Comparison of ENCODE assay signal across 1 cellular context in the genomic region with DNA sequence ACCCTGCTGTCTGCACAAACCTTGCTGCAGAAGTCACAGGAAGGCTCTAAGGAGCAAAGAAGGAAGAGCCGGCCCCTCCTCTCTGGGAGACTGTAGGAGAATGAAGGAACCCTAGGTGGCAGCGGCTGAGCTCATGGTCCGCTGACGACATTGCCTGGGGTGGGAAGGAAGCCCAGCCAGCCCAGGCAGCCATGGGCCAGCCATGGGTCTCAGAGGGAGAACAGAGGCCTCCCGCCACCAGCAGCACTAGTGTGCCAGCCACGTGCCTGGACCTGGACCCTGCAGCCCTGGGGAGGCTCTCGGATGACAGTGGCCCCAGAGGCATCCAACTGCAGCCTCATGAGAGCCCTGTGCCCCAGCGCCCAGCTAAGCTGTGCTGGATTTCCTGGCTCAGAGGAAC.
A peak's percentile ranks its signal among the peaks of the same experiment; 100 is the strongest.
TF ChIP-seq lines count a peak whose summit lies in the region.

No MANE protein-coding gene starts in this region.

TF ChIP-seq in HepG2, 621 proteins besides CTCF, POLR2A, EP300 and RAD21 (continued from another document):
- TF ChIP-seq, protein P1, sequence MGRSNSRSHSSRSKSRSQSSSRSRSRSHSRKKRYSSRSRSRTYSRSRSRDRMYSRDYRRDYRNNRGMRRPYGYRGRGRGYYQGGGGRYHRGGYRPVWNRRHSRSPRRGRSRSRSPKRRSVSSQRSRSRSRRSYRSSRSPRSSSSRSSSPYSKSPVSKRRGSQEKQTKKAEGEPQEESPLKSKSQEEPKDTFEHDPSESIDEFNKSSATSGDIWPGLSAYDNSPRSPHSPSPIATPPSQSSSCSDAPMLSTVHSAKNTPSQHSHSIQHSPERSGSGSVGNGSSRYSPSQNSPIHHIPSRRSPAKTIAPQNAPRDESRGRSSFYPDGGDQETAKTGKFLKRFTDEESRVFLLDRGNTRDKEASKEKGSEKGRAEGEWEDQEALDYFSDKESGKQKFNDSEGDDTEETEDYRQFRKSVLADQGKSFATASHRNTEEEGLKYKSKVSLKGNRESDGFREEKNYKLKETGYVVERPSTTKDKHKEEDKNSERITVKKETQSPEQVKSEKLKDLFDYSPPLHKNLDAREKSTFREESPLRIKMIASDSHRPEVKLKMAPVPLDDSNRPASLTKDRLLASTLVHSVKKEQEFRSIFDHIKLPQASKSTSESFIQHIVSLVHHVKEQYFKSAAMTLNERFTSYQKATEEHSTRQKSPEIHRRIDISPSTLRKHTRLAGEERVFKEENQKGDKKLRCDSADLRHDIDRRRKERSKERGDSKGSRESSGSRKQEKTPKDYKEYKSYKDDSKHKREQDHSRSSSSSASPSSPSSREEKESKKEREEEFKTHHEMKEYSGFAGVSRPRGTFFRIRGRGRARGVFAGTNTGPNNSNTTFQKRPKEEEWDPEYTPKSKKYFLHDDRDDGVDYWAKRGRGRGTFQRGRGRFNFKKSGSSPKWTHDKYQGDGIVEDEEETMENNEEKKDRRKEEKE (IDR thresholded peaks at IDR 0.05), result no peak
- no peak for TF ChIP-seq NFATC3 (CRISPR knock-in tag; IDR thresholded peaks at IDR 0.05)
- no peak for TF ChIP-seq ZNF720 (CRISPR knock-in tag; IDR thresholded peaks at IDR 0.05)
- TF ChIP-seq CERS6 (CRISPR knock-in tag; IDR thresholded peaks at IDR 0.05), result no peak
- no peak for TF ChIP-seq WIZ (CRISPR knock-in tag; IDR thresholded peaks at IDR 0.05)
- TF ChIP-seq FOSL2 (CRISPR knock-in tag; IDR thresholded peaks at IDR 0.05), result 0 out of 2 replicates have a peak, but pooled peaks have one; percentile 24
- TF ChIP-seq, protein P2, sequence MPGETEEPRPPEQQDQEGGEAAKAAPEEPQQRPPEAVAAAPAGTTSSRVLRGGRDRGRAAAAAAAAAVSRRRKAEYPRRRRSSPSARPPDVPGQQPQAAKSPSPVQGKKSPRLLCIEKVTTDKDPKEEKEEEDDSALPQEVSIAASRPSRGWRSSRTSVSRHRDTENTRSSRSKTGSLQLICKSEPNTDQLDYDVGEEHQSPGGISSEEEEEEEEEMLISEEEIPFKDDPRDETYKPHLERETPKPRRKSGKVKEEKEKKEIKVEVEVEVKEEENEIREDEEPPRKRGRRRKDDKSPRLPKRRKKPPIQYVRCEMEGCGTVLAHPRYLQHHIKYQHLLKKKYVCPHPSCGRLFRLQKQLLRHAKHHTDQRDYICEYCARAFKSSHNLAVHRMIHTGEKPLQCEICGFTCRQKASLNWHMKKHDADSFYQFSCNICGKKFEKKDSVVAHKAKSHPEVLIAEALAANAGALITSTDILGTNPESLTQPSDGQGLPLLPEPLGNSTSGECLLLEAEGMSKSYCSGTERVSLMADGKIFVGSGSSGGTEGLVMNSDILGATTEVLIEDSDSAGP (CRISPR knock-in tag; IDR thresholded peaks at IDR 0.05; ENCODE audit: borderline replicate concordance), result peak; percentile 42; the same call in 1 of the 2 replicates
- peak; percentile 77; the same call in 1 of the 2 replicates for TF ChIP-seq ZBTB43 (CRISPR knock-in tag; conservative IDR thresholded peaks at IDR 0.05)
- TF ChIP-seq ZNF274 (CRISPR knock-in tag; IDR thresholded peaks at IDR 0.05), result no peak
- no peak for TF ChIP-seq EHMT2 (IDR thresholded peaks at IDR 0.05; ENCODE audit: borderline replicate concordance, low read depth, low read length)
- peak; percentile 60 for TF ChIP-seq ZFY (CRISPR knock-in tag; IDR thresholded peaks at IDR 0.05)
- TF ChIP-seq, protein P3, sequence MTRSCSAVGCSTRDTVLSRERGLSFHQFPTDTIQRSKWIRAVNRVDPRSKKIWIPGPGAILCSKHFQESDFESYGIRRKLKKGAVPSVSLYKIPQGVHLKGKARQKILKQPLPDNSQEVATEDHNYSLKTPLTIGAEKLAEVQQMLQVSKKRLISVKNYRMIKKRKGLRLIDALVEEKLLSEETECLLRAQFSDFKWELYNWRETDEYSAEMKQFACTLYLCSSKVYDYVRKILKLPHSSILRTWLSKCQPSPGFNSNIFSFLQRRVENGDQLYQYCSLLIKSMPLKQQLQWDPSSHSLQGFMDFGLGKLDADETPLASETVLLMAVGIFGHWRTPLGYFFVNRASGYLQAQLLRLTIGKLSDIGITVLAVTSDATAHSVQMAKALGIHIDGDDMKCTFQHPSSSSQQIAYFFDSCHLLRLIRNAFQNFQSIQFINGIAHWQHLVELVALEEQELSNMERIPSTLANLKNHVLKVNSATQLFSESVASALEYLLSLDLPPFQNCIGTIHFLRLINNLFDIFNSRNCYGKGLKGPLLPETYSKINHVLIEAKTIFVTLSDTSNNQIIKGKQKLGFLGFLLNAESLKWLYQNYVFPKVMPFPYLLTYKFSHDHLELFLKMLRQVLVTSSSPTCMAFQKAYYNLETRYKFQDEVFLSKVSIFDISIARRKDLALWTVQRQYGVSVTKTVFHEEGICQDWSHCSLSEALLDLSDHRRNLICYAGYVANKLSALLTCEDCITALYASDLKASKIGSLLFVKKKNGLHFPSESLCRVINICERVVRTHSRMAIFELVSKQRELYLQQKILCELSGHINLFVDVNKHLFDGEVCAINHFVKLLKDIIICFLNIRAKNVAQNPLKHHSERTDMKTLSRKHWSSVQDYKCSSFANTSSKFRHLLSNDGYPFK (CRISPR knock-in tag; IDR thresholded peaks at IDR 0.05; ENCODE audit: borderline replicate concordance), result peak; percentile 42; the same call in 1 of the 2 replicates
- no peak for TF ChIP-seq DBP (CRISPR knock-in tag; IDR thresholded peaks at IDR 0.05; ENCODE audit: not compliant biosample characterization)
- peak; percentile 54; the same call in 1 of the 2 replicates for TF ChIP-seq ZFX (CRISPR knock-in tag; IDR thresholded peaks at IDR 0.05; ENCODE audit: low read depth)
- TF ChIP-seq ZNF850 (CRISPR knock-in tag; conservative IDR thresholded peaks at IDR 0.05), result no peak
- no peak for TF ChIP-seq ATF2 (CRISPR knock-in tag; IDR thresholded peaks at IDR 0.05)
- no peak for TF ChIP-seq GZF1 (CRISPR knock-in tag; IDR thresholded peaks at IDR 0.05)
- TF ChIP-seq ZNF546 (CRISPR knock-in tag; conservative IDR thresholded peaks at IDR 0.05), result 0 out of 2 replicates have a peak, but pooled peaks have one; percentile 28
- TF ChIP-seq ZNF337 (CRISPR knock-in tag; IDR thresholded peaks at IDR 0.05; ENCODE audit: borderline replicate concordance, low read depth), result no peak
- TF ChIP-seq MYC (CRISPR knock-in tag; IDR thresholded peaks at IDR 0.05; ENCODE audit: borderline replicate concordance), result peak; percentile 64; the same call in 1 of the 2 replicates
- no peak for TF ChIP-seq ZNF543 (CRISPR knock-in tag; IDR thresholded peaks at IDR 0.05)
TF ChIP-seq in HepG2: peak in this region for 78.
